ENCODE assay signal across 1 cellular context in the genomic region with DNA sequence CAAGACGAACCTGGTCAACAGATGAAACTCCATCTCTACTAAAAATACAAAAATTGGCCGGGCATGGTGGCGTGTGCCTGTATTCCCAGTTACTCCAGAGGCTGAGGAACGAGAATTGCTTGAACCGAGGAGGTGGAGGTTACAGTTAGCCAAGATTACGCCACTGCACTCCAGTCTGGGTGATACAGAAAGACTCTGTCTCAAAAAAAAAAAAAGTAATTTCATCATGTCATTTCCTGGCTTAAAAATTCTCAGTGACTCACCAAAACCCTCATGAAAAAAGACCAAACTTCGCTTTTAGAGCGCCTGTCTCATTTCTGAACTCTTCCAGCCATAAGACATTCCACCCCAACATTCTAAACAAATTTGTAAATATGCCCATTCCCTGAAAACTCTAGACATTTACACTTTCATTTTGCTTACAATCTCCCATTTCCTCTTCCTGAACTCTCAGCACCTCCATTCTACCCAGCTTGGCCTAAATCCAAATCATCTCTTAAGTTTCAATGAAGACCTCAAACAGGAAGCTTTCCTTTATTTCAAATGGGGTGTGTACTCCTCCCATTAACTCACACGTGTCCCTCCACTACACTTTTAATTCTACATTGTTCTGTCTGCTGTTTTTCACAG.
TF ChIP-seq lines count a peak whose summit lies in the region.

No MANE protein-coding gene starts in this region.

TF ChIP-seq in GM23338, 12 proteins besides CTCF, POLR2A, EP300 and RAD21 (continued from another document):
- TF ChIP-seq, protein P1, sequence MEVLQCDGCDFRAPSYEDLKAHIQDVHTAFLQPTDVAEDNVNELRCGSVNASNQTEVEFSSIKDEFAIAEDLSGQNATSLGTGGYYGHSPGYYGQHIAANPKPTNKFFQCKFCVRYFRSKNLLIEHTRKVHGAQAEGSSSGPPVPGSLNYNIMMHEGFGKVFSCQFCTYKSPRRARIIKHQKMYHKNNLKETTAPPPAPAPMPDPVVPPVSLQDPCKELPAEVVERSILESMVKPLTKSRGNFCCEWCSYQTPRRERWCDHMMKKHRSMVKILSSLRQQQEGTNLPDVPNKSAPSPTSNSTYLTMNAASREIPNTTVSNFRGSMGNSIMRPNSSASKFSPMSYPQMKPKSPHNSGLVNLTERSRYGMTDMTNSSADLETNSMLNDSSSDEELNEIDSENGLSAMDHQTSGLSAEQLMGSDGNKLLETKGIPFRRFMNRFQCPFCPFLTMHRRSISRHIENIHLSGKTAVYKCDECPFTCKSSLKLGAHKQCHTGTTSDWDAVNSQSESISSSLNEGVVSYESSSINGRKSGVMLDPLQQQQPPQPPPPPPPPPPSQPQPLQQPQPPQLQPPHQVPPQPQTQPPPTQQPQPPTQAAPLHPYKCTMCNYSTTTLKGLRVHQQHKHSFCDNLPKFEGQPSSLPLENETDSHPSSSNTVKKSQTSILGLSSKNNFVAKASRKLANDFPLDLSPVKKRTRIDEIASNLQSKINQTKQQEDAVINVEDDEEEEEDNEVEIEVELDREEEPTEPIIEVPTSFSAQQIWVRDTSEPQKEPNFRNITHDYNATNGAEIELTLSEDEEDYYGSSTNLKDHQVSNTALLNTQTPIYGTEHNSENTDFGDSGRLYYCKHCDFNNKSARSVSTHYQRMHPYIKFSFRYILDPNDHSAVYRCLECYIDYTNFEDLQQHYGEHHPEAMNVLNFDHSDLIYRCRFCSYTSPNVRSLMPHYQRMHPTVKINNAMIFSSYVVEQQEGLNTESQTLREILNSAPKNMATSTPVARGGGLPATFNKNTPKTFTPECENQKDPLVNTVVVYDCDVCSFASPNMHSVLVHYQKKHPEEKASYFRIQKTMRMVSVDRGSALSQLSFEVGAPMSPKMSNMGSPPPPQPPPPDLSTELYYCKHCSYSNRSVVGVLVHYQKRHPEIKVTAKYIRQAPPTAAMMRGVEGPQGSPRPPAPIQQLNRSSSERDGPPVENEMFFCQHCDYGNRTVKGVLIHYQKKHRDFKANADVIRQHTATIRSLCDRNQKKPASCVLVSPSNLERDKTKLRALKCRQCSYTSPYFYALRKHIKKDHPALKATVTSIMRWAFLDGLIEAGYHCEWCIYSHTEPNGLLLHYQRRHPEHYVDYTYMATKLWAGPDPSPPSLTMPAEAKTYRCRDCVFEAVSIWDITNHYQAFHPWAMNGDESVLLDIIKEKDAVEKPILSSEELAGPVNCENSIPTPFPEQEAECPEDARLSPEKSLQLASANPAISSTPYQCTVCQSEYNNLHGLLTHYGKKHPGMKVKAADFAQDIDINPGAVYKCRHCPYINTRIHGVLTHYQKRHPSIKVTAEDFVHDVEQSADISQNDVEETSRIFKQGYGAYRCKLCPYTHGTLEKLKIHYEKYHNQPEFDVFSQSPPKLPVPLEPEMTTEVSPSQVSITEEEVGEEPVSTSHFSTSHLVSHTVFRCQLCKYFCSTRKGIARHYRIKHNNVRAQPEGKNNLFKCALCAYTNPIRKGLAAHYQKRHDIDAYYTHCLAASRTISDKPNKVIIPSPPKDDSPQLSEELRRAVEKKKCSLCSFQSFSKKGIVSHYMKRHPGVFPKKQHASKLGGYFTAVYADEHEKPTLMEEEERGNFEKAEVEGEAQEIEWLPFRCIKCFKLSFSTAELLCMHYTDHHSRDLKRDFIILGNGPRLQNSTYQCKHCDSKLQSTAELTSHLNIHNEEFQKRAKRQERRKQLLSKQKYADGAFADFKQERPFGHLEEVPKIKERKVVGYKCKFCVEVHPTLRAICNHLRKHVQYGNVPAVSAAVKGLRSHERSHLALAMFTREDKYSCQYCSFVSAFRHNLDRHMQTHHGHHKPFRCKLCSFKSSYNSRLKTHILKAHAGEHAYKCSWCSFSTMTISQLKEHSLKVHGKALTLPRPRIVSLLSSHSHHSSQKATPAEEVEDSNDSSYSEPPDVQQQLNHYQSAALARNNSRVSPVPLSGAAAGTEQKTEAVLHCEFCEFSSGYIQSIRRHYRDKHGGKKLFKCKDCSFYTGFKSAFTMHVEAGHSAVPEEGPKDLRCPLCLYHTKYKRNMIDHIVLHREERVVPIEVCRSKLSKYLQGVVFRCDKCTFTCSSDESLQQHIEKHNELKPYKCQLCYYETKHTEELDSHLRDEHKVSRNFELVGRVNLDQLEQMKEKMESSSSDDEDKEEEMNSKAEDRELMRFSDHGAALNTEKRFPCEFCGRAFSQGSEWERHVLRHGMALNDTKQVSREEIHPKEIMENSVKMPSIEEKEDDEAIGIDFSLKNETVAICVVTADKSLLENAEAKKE (CRISPR knock-in tag; IDR thresholded peaks at IDR 0.05) = no peak
- TF ChIP-seq CREB1 (CRISPR knock-in tag; IDR thresholded peaks at IDR 0.05; ENCODE audit: low read depth) = no peak
- no peak for TF ChIP-seq JUNB (IDR thresholded peaks at IDR 0.05; ENCODE audit: unreplicated experiment)
- TF ChIP-seq, protein P2, sequence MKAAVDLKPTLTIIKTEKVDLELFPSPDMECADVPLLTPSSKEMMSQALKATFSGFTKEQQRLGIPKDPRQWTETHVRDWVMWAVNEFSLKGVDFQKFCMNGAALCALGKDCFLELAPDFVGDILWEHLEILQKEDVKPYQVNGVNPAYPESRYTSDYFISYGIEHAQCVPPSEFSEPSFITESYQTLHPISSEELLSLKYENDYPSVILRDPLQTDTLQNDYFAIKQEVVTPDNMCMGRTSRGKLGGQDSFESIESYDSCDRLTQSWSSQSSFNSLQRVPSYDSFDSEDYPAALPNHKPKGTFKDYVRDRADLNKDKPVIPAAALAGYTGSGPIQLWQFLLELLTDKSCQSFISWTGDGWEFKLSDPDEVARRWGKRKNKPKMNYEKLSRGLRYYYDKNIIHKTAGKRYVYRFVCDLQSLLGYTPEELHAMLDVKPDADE (IDR thresholded peaks at IDR 0.05) = no peak
- no peak for TF ChIP-seq POLR2AphosphoS5 (IDR thresholded peaks at IDR 0.05; ENCODE audit: low read depth)
